Comparison of ENCODE assay signal across 1 cellular context in the genomic region with DNA sequence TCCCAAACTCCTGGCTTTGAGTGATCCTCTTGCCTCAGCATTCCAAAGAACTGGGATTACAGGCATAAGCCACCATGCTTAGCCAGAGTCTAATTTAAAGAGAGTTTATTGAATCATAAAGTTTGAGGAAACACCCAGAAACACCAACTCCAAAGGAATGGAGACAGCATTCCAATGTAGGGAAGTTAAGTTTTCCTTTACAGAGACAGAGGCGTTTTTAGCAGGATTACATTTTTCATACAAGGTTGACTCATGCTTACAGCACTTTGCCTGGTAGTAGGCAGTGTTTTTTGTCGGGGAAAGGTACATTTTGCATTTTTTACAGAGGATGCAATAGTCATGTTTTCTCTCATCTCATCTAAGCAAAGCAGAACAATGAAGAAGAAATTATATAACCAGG.
TF ChIP-seq lines count a peak whose summit lies in the region.

No MANE protein-coding gene starts in this region.

TF ChIP-seq in SK-N-SH, 30 proteins besides CTCF, POLR2A, EP300 and RAD21 (continued from another document):
- TF ChIP-seq SIN3A (IDR thresholded peaks at IDR 0.05; ENCODE audit: borderline replicate concordance, low read depth, low read length) (no peak), RCOR1 (IDR thresholded peaks at IDR 0.05; ENCODE audit: low read length) (no peak), MAX (IDR thresholded peaks at IDR 0.05; ENCODE audit: low read depth) (no peak), NFIC (IDR thresholded peaks at IDR 0.05; ENCODE audit: borderline replicate concordance) (peak; percentile 7; the same call in 1 of the 2 replicates), RXRA (IDR thresholded peaks at IDR 0.05; ENCODE audit: borderline replicate concordance, low read depth) (0 out of 2 replicates have a peak, but pooled peaks have one; percentile 33), PBX3 (IDR thresholded peaks at IDR 0.05) (peak; percentile 44; the same call in 1 of the 2 replicates), EZH2phosphoT487 (IDR thresholded peaks at IDR 0.05; ENCODE audit: borderline replicate concordance, low read depth) (no peak), GATA2 (CRISPR knock-in tag; IDR thresholded peaks at IDR 0.05) (no peak), NRF1 (IDR thresholded peaks at IDR 0.05; ENCODE audit: low read depth, low read length) (no peak), MXI1 (IDR thresholded peaks at IDR 0.05; ENCODE audit: low read depth, low read length) (no peak), TAF1 (IDR thresholded peaks at IDR 0.05; ENCODE audit: borderline replicate concordance, low read depth, low read length) (no peak), USF1 (IDR thresholded peaks at IDR 0.05; ENCODE audit: borderline replicate concordance, low read depth) (no peak)
- TF ChIP-seq, protein P1, sequence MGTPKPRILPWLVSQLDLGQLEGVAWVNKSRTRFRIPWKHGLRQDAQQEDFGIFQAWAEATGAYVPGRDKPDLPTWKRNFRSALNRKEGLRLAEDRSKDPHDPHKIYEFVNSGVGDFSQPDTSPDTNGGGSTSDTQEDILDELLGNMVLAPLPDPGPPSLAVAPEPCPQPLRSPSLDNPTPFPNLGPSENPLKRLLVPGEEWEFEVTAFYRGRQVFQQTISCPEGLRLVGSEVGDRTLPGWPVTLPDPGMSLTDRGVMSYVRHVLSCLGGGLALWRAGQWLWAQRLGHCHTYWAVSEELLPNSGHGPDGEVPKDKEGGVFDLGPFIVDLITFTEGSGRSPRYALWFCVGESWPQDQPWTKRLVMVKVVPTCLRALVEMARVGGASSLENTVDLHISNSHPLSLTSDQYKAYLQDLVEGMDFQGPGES (IDR thresholded peaks at IDR 0.05; ENCODE audit: low read depth, low read length): no peak
- TF ChIP-seq, protein P2, sequence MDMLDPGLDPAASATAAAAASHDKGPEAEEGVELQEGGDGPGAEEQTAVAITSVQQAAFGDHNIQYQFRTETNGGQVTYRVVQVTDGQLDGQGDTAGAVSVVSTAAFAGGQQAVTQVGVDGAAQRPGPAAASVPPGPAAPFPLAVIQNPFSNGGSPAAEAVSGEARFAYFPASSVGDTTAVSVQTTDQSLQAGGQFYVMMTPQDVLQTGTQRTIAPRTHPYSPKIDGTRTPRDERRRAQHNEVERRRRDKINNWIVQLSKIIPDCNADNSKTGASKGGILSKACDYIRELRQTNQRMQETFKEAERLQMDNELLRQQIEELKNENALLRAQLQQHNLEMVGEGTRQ (IDR thresholded peaks at IDR 0.05; ENCODE audit: borderline replicate concordance, low read depth, low read length): no peak
